In genomic region chr10:96321822-96322221, GRCh38 we compare ENCODE assay signal across 29 cellular contexts. TPM values are rescaled to one million over a fixed set of nuclear protein-coding genes. Genes with fewer than 3 reads are reported as not detected.
DNase-seq lines count a peak whose midpoint lies in the region; ATAC-seq and TF ChIP-seq lines count a peak whose summit lies in the region.
"Had no signal": no experiment of that assay in that cellular context is flagged by ENCODE, and none has a peak within 500 bp of the region (broad histone marks: within the 10 kb centered on the region; RNA-seq: fewer than 3 reads in every experiment).

No MANE protein-coding gene starts in this region.

- peaks cover 4% of the 10 kb centered on the region for H3K4me1 Mint-ChIP-seq in activated naive CD4-positive, alpha-beta T cell treated with anti-CD3 and anti-CD28 coated beads for 36 hours (ENCODE audit: low read depth)
- H3K4me1 Mint-ChIP-seq in endodermal cell, result peaks cover 15% of the 10 kb centered on the region
- H3K4me1 Mint-ChIP-seq: activated T-helper 17 cell treated with anti-CD3 and anti-CD28 coated beads, Interleukin-2, amount 50 U/mL, for 72 hours; neural crest cell had no signal

- H3K4me3 Mint-ChIP-seq in activated naive CD4-positive, alpha-beta T cell treated with anti-CD3 and anti-CD28 coated beads for 36 hours, result no peak overlapping the region
- no peak overlapping the region for H3K4me3 Mint-ChIP-seq in endodermal cell
- H3K4me3 Mint-ChIP-seq: activated T-helper 17 cell treated with anti-CD3 and anti-CD28 coated beads, Interleukin-2, amount 50 U/mL, for 72 hours; CD4-positive, CD25-positive, alpha-beta regulatory T cell; neural crest cell; stimulated activated memory B cell treated with anti-CD40 and anti-IgM and Interleukin-4, amounts not matched to agents 10 μg/mL and 1 μg/mL and 100 μg/mL, for 72 hours had no signal

- H3K27me3 ChIP-seq in endodermal cell (ENCODE audit: control insufficient read depth, insufficient read depth, low read length, poor library complexity, severe bottlenecking) (peaks cover 92% of the 10 kb centered on the region), transverse colon (no peaks in the 10 kb centered on the region)

- no peaks in the 10 kb centered on the region for H3K36me3 Mint-ChIP-seq in activated naive CD4-positive, alpha-beta T cell treated with anti-CD3 and anti-CD28 coated beads for 36 hours (ENCODE audit: low read depth)
- H3K36me3 Mint-ChIP-seq in endodermal cell (ENCODE audit: low read depth), result no peaks in the 10 kb centered on the region
- H3K36me3 Mint-ChIP-seq: CD4-positive, CD25-positive, alpha-beta regulatory T cell; stimulated activated memory B cell treated with anti-CD40 and anti-IgM and Interleukin-4, amounts not matched to agents 10 μg/mL and 1 μg/mL and 100 μg/mL, for 72 hours had no signal

- H3K36me3 ChIP-seq in endodermal cell (ENCODE audit: control insufficient read depth, insufficient read depth, low read length) (no peaks in the 10 kb centered on the region), transverse colon (no peaks in the 10 kb centered on the region)
- H3K36me3 ChIP-seq: prostate gland, thoracic aorta had no signal

- no peaks in the 10 kb centered on the region for H3K9me3 Mint-ChIP-seq in activated naive CD4-positive, alpha-beta T cell treated with anti-CD3 and anti-CD28 coated beads for 36 hours
- H3K9me3 Mint-ChIP-seq in endodermal cell, result no peaks in the 10 kb centered on the region
- H3K9me3 Mint-ChIP-seq: activated T-helper 17 cell treated with anti-CD3 and anti-CD28 coated beads, Interleukin-2, amount 50 U/mL, for 72 hours; neural crest cell; stimulated activated memory B cell treated with anti-CD40 and anti-IgM and Interleukin-4, amounts not matched to agents 10 μg/mL and 1 μg/mL and 100 μg/mL, for 72 hours had no signal

- H3K9ac ChIP-seq in endodermal cell (ENCODE audit: extremely low read depth, low read length, poor library complexity, severe bottlenecking), result no peak overlapping the region

- peak; percentile 18 for DNase-seq in activated naive CD4-positive, alpha-beta T cell treated with anti-CD3 and anti-CD28 coated beads for 36 hours
- no peak for DNase-seq in activated naive CD4-positive, alpha-beta T cell treated with anti-CD3 and anti-CD28 coated beads, Interleukin-2, amount 50 U/mL, for 16 hours
- peak; percentile 87 for DNase-seq in NCI-H2227 (lab: John Stamatoyannopoulos, UW; ENCODE audit: unreplicated experiment)
- peak; percentile 82 for DNase-seq in endodermal cell
- DNase-seq in C1 segment of cervical spinal cord (lab: John Stamatoyannopoulos, UW), result no peak
- no peak for DNase-seq in transverse colon
- DNase-seq in cortex of kidney (lab: John Stamatoyannopoulos, UW), result no peak
- DNase-seq in left lobe of liver (ENCODE audit: low spot score), result no peak
- DNase-seq: CD4-positive, CD25-positive, alpha-beta regulatory T cell; DMS153; effector memory CD4-positive, alpha-beta T cell; MM.1S; mucosa of descending colon; NCI-H1694 treated with DMSO at 0.1 percent for 48 hours; NCI-H345; T1000 had no signal

- TF ChIP-seq POLR2A in transverse colon (IDR thresholded peaks at IDR 0.05), result no peak

- no peaks in the 10 kb centered on the region for H3K9me3 ChIP-seq in endodermal cell (ENCODE audit: control insufficient read depth, low read length)
- no peaks in the 10 kb centered on the region for H3K9me3 ChIP-seq in transverse colon
- H3K9me3 ChIP-seq: mucosa of descending colon, prostate gland, thoracic aorta had no signal

- 83% methylated on average over 5 of the region's 5 CpGs; no CpG with 5 or more reads in 1 of the 2 experiments for WGBS in endodermal cell (ENCODE audit: insufficient coverage in 1 of 2, insufficient read length in 1 of 2), 2 experiments
- WGBS in transverse colon (ENCODE audit: low coverage in 1 of 2), 2 donors, result 74% methylated on average over 5 of the region's 5 CpGs; no CpG with 5 or more reads in 1 of the 2 donors

- peaks cover 5% of the 10 kb centered on the region for H3K27me3 Mint-ChIP-seq in activated naive CD4-positive, alpha-beta T cell treated with anti-CD3 and anti-CD28 coated beads for 36 hours (ENCODE audit: low read depth)
- peaks cover 74% of the 10 kb centered on the region for H3K27me3 Mint-ChIP-seq in endodermal cell (ENCODE audit: insufficient read depth)

- in situ Hi-C loops in transverse colon (cut with MboI; ENCODE audit: low pct_ligation_motif_present in 1 of 4, low pct_unique_long_range_greater_than_20kb in 1 of 4, low sequenced_read_pairs in 3 of 4), result loop anchor here in 3 of 4 donors (25.0 kb wide), 1 partner anchor 310 kb away; no protein-coding TSS in a partner anchor

- peak; percentile 77 for TF ChIP-seq CTCF in endodermal cell (conservative IDR thresholded peaks at IDR 0.05)
- no peak for TF ChIP-seq CTCF in transverse colon (IDR thresholded peaks at IDR 0.05)

- CTCF ChIA-PET in activated naive CD4-positive, alpha-beta T cell treated with anti-CD3 and anti-CD28 coated beads for 36 hours (lab: Charles Lee), result interaction anchor here (1.6 to 2.2 kb wide), 2 partner anchors 13 to 92 kb away, joined by 7 to 11 read pairs; no protein-coding TSS in a partner anchor

- H3K4me1 ChIP-seq in endodermal cell (ENCODE audit: control insufficient read depth, insufficient read depth, low read length), result peaks cover 4% of the 10 kb centered on the region
- H3K4me1 ChIP-seq in transverse colon, result no peaks in the 10 kb centered on the region
- H3K4me1 ChIP-seq: prostate gland had no signal

- H3K27ac Mint-ChIP-seq in activated naive CD4-positive, alpha-beta T cell treated with anti-CD3 and anti-CD28 coated beads for 36 hours, result no peak overlapping the region
- no peak overlapping the region for H3K27ac Mint-ChIP-seq in endodermal cell
- H3K27ac Mint-ChIP-seq: activated T-helper 17 cell treated with anti-CD3 and anti-CD28 coated beads, Interleukin-2, amount 50 U/mL, for 72 hours; CD4-positive, CD25-positive, alpha-beta regulatory T cell; stimulated activated memory B cell treated with anti-CD40 and anti-IgM and Interleukin-4, amounts not matched to agents 10 μg/mL and 1 μg/mL and 100 μg/mL, for 72 hours had no signal

- TF ChIP-seq EP300 in transverse colon (IDR thresholded peaks at IDR 0.05; ENCODE audit: low read depth), result no peak

- no peak overlapping the region for H3K4me3 ChIP-seq in endodermal cell (ENCODE audit: low read length)
- H3K4me3 ChIP-seq in transverse colon, result no peak overlapping the region
- H3K4me3 ChIP-seq: mucosa of descending colon, prostate gland, SK-N-MC, thoracic aorta had no signal

- intact Hi-C loops in activated naive CD4-positive, alpha-beta T cell treated with anti-CD3 and anti-CD28 coated beads for 36 hours (cut with micrococcal nuclease), result no loop called here
- intact Hi-C loops in transverse colon (cut with DNase I; ENCODE audit: low total_unique reads), result no loop called here

- H3K27ac ChIP-seq in endodermal cell (ENCODE audit: low read depth, low read length) (no peak overlapping the region), transverse colon (no peak overlapping the region)
- H3K27ac ChIP-seq: prostate gland, SK-N-MC, thoracic aorta had no signal

- ATAC-seq in left lobe of liver, result no peak
- ATAC-seq: activated CD4-positive, CD25-positive, alpha-beta regulatory T cell treated with anti-CD3 and anti-CD28 coated beads, Interleukin-2, amount 50 U/mL, for 24 hours; activated T-helper 17 cell treated with anti-CD3 and anti-CD28 coated beads, Interleukin-2, amount 50 U/mL, for 72 hours; HepG2; mucosa of descending colon; stimulated activated memory B cell treated with anti-CD40 and anti-IgM and Interleukin-4, amounts not matched to agents 10 μg/mL and 1 μg/mL and 100 μg/mL, for 72 hours had no signal

RNA-seq across cellular contexts. Expression of gene DNTT, which starts 17.6 kb away (rescaled TPM):
- total RNA-seq in activated naive CD4-positive, alpha-beta T cell treated with anti-CD3 and anti-CD28 coated beads for 36 hours, result under 1 TPM in 1 of 2 experiments, not detected in 1; 0.10 TPM
- total RNA-seq in endodermal cell (not detected), transverse colon (not detected), left lobe of liver (not detected)
- polyA plus RNA-seq in endodermal cell (2013, experiment 1 of 2), result not detected
- polyA plus RNA-seq in endodermal cell (2013, experiment 2 of 2), result not detected
- total RNA-seq: activated T-helper 17 cell treated with anti-CD3 and anti-CD28 coated beads, Interleukin-2, amount 50 U/mL, for 72 hours; CD4-positive, CD25-positive, alpha-beta regulatory T cell; cerebellum; fibroblast of lung; HepG2; lower leg skin; mucosa of descending colon; neural crest cell; prostate gland; RPMI7951; thoracic aorta had no signal
- polyA plus RNA-seq: AG04450, fibroblast of lung, HepG2 had no signal

RNA-seq across cellular contexts. Expression of gene OPALIN, which starts 37.0 kb away (rescaled TPM):
- total RNA-seq in activated naive CD4-positive, alpha-beta T cell treated with anti-CD3 and anti-CD28 coated beads for 36 hours, result not detected
- total RNA-seq in endodermal cell (not detected), transverse colon (not detected), left lobe of liver (not detected)
- polyA plus RNA-seq in endodermal cell (2013, experiment 1 of 2), result not detected
- polyA plus RNA-seq in endodermal cell (2013, experiment 2 of 2), result not detected
- total RNA-seq: activated T-helper 17 cell treated with anti-CD3 and anti-CD28 coated beads, Interleukin-2, amount 50 U/mL, for 72 hours; CD4-positive, CD25-positive, alpha-beta regulatory T cell; cerebellum; fibroblast of lung; HepG2; lower leg skin; mucosa of descending colon; neural crest cell; RPMI7951; thoracic aorta had no signal
- polyA plus RNA-seq: AG04450; CD4-positive, CD25-positive, alpha-beta regulatory T cell; fibroblast of lung; HepG2 had no signal

RNA-seq across cellular contexts. Expression of gene BLNK, which starts 50.5 kb away (rescaled TPM):
- total RNA-seq in activated naive CD4-positive, alpha-beta T cell treated with anti-CD3 and anti-CD28 coated beads for 36 hours, result not detected
- total RNA-seq in endodermal cell (not detected), transverse colon (10 to 100 TPM in 2 of 4 donors, 1 to 10 TPM in 2; 5.6 to 21.8 (median 12.0) TPM), left lobe of liver (9.3 TPM)
- polyA plus RNA-seq in endodermal cell (2013, experiment 1 of 2), result not detected
- not detected for polyA plus RNA-seq in endodermal cell (2013, experiment 2 of 2)
- total RNA-seq: activated T-helper 17 cell treated with anti-CD3 and anti-CD28 coated beads, Interleukin-2, amount 50 U/mL, for 72 hours; HepG2; neural crest cell; RPMI7951 had no signal
- polyA plus RNA-seq: AG04450, fibroblast of lung, HepG2 had no signal

Comparison
In these comparisons a context has a peak if more than half of its experiments do, and no peak if none do; other contexts are left out.
1. DNase-seq: peak in activated naive CD4-positive, alpha-beta T cell treated with anti-CD3 and anti-CD28 coated beads for 36 hours (single experiment), NCI-H2227 (single experiment) and endodermal cell (single experiment); none in activated naive CD4-positive, alpha-beta T cell treated with anti-CD3 and anti-CD28 coated beads, Interleukin-2, amount 50 U/mL, for 16 hours (single experiment), C1 segment of cervical spinal cord (0 of 14), transverse colon (single experiment), cortex of kidney (single experiment) and left lobe of liver (single experiment).